ENCODE assay signal across 21 cellular contexts in genomic region chr11:117837791-117838190, GRCh38. TPM values are rescaled to one million over a fixed set of nuclear protein-coding genes. Genes with fewer than 3 reads are reported as not detected.
DNase-seq lines count a peak whose midpoint lies in the region; ATAC-seq, FAIRE-seq and TF ChIP-seq lines count a peak whose summit lies in the region.
"Had no signal": no experiment of that assay in that cellular context is flagged by ENCODE, and none has a peak within 500 bp of the region (broad histone marks: within the 10 kb centered on the region; RNA-seq: fewer than 3 reads in every experiment).

No MANE protein-coding gene starts in this region.

- H3K27ac Mint-ChIP-seq in brain (peak overlapping the region; percentile 20 to 84 (median 42)), natural killer cell (peak overlapping the region in 1 of 2 donors; percentile 40)

- H3K9me3 Mint-ChIP-seq in brain (no peaks in the 10 kb centered on the region), natural killer cell (no peaks in the 10 kb centered on the region)
- H3K9me3 Mint-ChIP-seq: stimulated activated naive CD8-positive, alpha-beta T cell treated with anti-CD3 and anti-CD28 coated beads, Interleukin-15, amount 100 ng/mL, for 72 hours had no signal

- H3K4me3 Mint-ChIP-seq in brain, result no peak overlapping the region
- peak overlapping the region; percentile 56 for H3K4me3 Mint-ChIP-seq in natural killer cell
- H3K4me3 Mint-ChIP-seq: stimulated activated naive CD8-positive, alpha-beta T cell treated with anti-CD3 and anti-CD28 coated beads, Interleukin-15, amount 100 ng/mL, for 72 hours had no signal

- H3K27me3 Mint-ChIP-seq in brain (no peaks in the 10 kb centered on the region), natural killer cell (ENCODE audit: low read depth in 2 of 2) (peaks cover 0 to 5% of the 10 kb centered on the region in 2 donors)
- H3K27me3 Mint-ChIP-seq: stimulated activated naive CD8-positive, alpha-beta T cell treated with anti-CD3 and anti-CD28 coated beads, Interleukin-15, amount 100 ng/mL, for 72 hours had no signal

- H3K36me3 Mint-ChIP-seq in brain (peaks cover 24% of the 10 kb centered on the region), natural killer cell (no peaks in the 10 kb centered on the region)

- intact Hi-C loops in Right ventricle myocardium inferior (cut with DNase I) (no loop called here), Right ventricle myocardium superior (cut with DNase I) (no loop called here), natural killer cell (cut with micrococcal nuclease) (no loop called here)

- H3K4me1 Mint-ChIP-seq in brain (peaks cover 19% of the 10 kb centered on the region), natural killer cell (peaks cover 10 to 17% of the 10 kb centered on the region in 2 donors)

- TF ChIP-seq CTCF in brain (conservative IDR thresholded peaks at IDR 0.05) (no peak), natural killer cell (IDR thresholded peaks at IDR 0.05) (no peak)

- ATAC-seq in Right ventricle myocardium inferior, result no peak
- no peak for ATAC-seq in Right ventricle myocardium superior (ENCODE audit: poor library complexity)
- peak in 2 of 3 donors; percentile 31 to 61 for ATAC-seq in natural killer cell
- ATAC-seq in HG02678 (IDR thresholded peaks at IDR 0.05; ENCODE audit: unreplicated experiment), result no peak
- ATAC-seq: left lung; psoas muscle; stimulated activated naive CD8-positive, alpha-beta T cell treated with anti-CD3 and anti-CD28 coated beads, Interleukin-15, amount 100 ng/mL, for 72 hours had no signal

- peak; percentile 50 for DNase-seq in Right ventricle myocardium inferior (ENCODE audit: missing footprints)
- DNase-seq in Right ventricle myocardium superior, result no peak
- peak; percentile 16 for DNase-seq in natural killer cell
- DNase-seq in urothelium cell line (ENCODE audit: low spot score), result no peak
- DNase-seq in NCI-H2081 (lab: John Stamatoyannopoulos, UW), result no peak
- no peak for DNase-seq in RPMI8226
- DNase-seq: GDM1; GM23248; Karpas-422; NCI-H1436 treated with DMSO at 0.1 percent for 48 hours; NCI-H345; psoas muscle; stimulated activated naive CD8-positive, alpha-beta T cell treated with anti-CD3 and anti-CD28 coated beads, Interleukin-15, amount 100 ng/mL, for 72 hours had no signal

- peak; percentile 42 for FAIRE-seq in urothelium cell line (lab: Jason Lieb, UNC)
- FAIRE-seq: endometrium had no signal

RNA-seq across cellular contexts. Expression of gene FXYD2, which starts 13.2 kb away (rescaled TPM):
- 2.7 TPM for total RNA-seq in Right ventricle myocardium inferior
- 1.4 TPM for total RNA-seq in Right ventricle myocardium superior
- 0.63 TPM for polyA plus RNA-seq in brain (ENCODE audit: insufficient read depth, low read depth, low replicate concordance)
- under 1 TPM in 2 of 3 donors, not detected in 1; 0.75 to 0.78 TPM for total RNA-seq in natural killer cell
- total RNA-seq: fibroblast of villous mesenchyme, GM23248, myocyte had no signal
- polyA plus RNA-seq: GM23248 had no signal

RNA-seq across cellular contexts. Expression of gene FXYD6, which starts 38.7 kb away (rescaled TPM):
- 41.2 TPM for total RNA-seq in Right ventricle myocardium inferior
- total RNA-seq in Right ventricle myocardium superior, result 34.6 TPM
- 516 TPM for polyA plus RNA-seq in brain (ENCODE audit: insufficient read depth, low read depth, low replicate concordance)
- total RNA-seq in natural killer cell, result under 1 TPM in 2 of 3 donors, not detected in 1; 0.20 to 0.90 TPM
- total RNA-seq: fibroblast of villous mesenchyme; GM23248; T-helper 1 cell treated with Interleukin-12 subunit alpha and Interleukin-12 subunit beta and Interleukin-4 antibody, amounts not matched to agents 30 ng/mL and 1 ng/mL, for 36 hours had no signal
- polyA plus RNA-seq: GM23248 had no signal

RNA-seq across cellular contexts. Expression of gene DSCAML1, which starts 40.8 kb away (rescaled TPM):
- total RNA-seq in Right ventricle myocardium inferior (0.22 TPM), Right ventricle myocardium superior (0.83 TPM), natural killer cell (under 1 TPM in 1 of 3 donors, not detected in 2; 0.66 TPM)
- polyA plus RNA-seq in brain (ENCODE audit: insufficient read depth, low read depth, low replicate concordance), result 9.6 TPM
- total RNA-seq: fibroblast of villous mesenchyme, GM23248, myocyte had no signal
- polyA plus RNA-seq: cardiac muscle cell, GM23248 had no signal

Comparison
In these comparisons a context has a peak if more than half of its experiments do, and no peak if none do; other contexts are left out.
1. DNase-seq: peak in Right ventricle myocardium inferior (single experiment) and natural killer cell (single experiment); none in Right ventricle myocardium superior (single experiment), urothelium cell line (single experiment), NCI-H2081 (0 of 2) and RPMI8226 (single experiment).
2. ATAC-seq: peak in natural killer cell (2 of 3); none in Right ventricle myocardium inferior (single experiment), Right ventricle myocardium superior (single experiment) and HG02678 (single experiment).
3. RNA of gene FXYD6, which starts 38.7 kb away (total RNA-seq): 41.2 TPM in Right ventricle myocardium inferior (single experiment) and 34.6 TPM in Right ventricle myocardium superior (single experiment); 0.20 to 0.90 TPM in natural killer cell; every median in the first group is over 10 times any median in the second.